ENCODE assay signal across 12 cellular contexts in genomic region chr2:158999458-158999857, GRCh38. TPM values are rescaled to one million over a fixed set of nuclear protein-coding genes. Genes with fewer than 3 reads are reported as not detected.
A peak's percentile ranks its signal among the peaks of the same experiment; 100 is the strongest.
DNase-seq lines count a peak whose midpoint lies in the region; ATAC-seq, FAIRE-seq and TF ChIP-seq lines count a peak whose summit lies in the region.
"Had no signal": no experiment of that assay in that cellular context is flagged by ENCODE, and none has a peak within 500 bp of the region (broad histone marks: within the 10 kb centered on the region; RNA-seq: fewer than 3 reads in every experiment).

No MANE protein-coding gene starts in this region.

- peak overlapping the region; percentile 91 for H3K4me2 ChIP-seq in endothelial cell of umbilical vein (ENCODE audit: insufficient read depth, low read length)

- H3K4me3 ChIP-seq in endothelial cell of umbilical vein (replicated peaks in 1 of 3; ENCODE audit: insufficient read depth in 1 of 3, low read depth in 1 of 3, low read length in 3 of 3), result peak overlapping the region in 1 of 3 experiments; percentile 42
- H3K4me3 ChIP-seq: spleen had no signal

- dilution Hi-C loops in endothelial cell of umbilical vein (cut with MboI; ENCODE audit: extremely low pct_ligation_motif_present, low sequenced_read_pairs), result no loop called here

- H2AFZ ChIP-seq in endothelial cell of umbilical vein (ENCODE audit: low read depth, low read length), result no peak overlapping the region

- peak; percentile 31 for FAIRE-seq in endothelial cell of umbilical vein (lab: Jason Lieb, UNC)

- peak; percentile 21 for DNase-seq in GM03348 (ENCODE audit: low spot score)
- peak; percentile 80 for DNase-seq in RPMI7951 (ENCODE audit: low read depth)
- DNase-seq in endothelial cell of umbilical vein (ENCODE audit: low read depth, low spot score), result peak; percentile 81
- peak; percentile 82 for DNase-seq in pons (ENCODE audit: low spot score)
- DNase-seq in NCI-H1048 (lab: John Stamatoyannopoulos, UW), result no peak
- DNase-seq: glutamatergic neuron, RPMI8226, spleen had no signal

- H3K4me1 ChIP-seq in endothelial cell of umbilical vein (ENCODE audit: control insufficient read depth, extremely low read depth, insufficient read depth, low read length), result peaks cover 41% of the 10 kb centered on the region

- CTCF ChIA-PET in endothelial cell of umbilical vein (lab: Charles Lee), result interaction anchor here (0.9 to 4.6 kb wide), 8 partner anchors 9 to 119 kb away, joined by 6 to 53 read pairs (median 10); no protein-coding TSS in a partner anchor

- POLR2A ChIA-PET in endothelial cell of umbilical vein (lab: Charles Lee), result interaction anchor here (0.6 to 1.0 kb wide), 2 partner anchors 74 to 94 kb away, joined by 3 to 4 read pairs; no protein-coding TSS in a partner anchor

- peaks cover 5% of the 10 kb centered on the region for H4K20me1 ChIP-seq in endothelial cell of umbilical vein (replicated peaks; ENCODE audit: control insufficient read depth, extremely low read depth, insufficient read depth, low read length)

- H3K79me2 ChIP-seq in endothelial cell of umbilical vein (ENCODE audit: control insufficient read depth, insufficient read depth, low read length), result peaks cover 75% of the 10 kb centered on the region

- no peaks in the 10 kb centered on the region for H3K9me1 ChIP-seq in endothelial cell of umbilical vein (replicated peaks; ENCODE audit: control insufficient read depth, extremely low read depth, insufficient read depth, low read length)

- peak overlapping the region; percentile 51 for H3K9ac ChIP-seq in endothelial cell of umbilical vein (replicated peaks; ENCODE audit: extremely low read depth, insufficient read depth, low read length)

- H3K9me3 ChIP-seq in endothelial cell of umbilical vein (replicated peaks; ENCODE audit: control insufficient read depth, insufficient read depth, low read length), result no peaks in the 10 kb centered on the region

- intact Hi-C loops in endothelial cell of umbilical vein (cut with micrococcal nuclease), result loop anchor here (1.0 to 2.0 kb wide), 3 partner anchors 31 to 65 kb away; no protein-coding TSS in a partner anchor

- ATAC-seq in GM21447 (IDR thresholded peaks at IDR 0.05; ENCODE audit: unreplicated experiment) (no peak), HG02571 (IDR thresholded peaks at IDR 0.05; ENCODE audit: unreplicated experiment) (no peak), HG03342 (IDR thresholded peaks at IDR 0.05; ENCODE audit: unreplicated experiment) (no peak)
- ATAC-seq: stimulated activated memory B cell treated with anti-CD40 and anti-IgM and Interleukin-4, amounts not matched to agents 10 μg/mL and 1 μg/mL and 100 μg/mL, for 72 hours had no signal

- no peaks in the 10 kb centered on the region for H3K27me3 ChIP-seq in endothelial cell of umbilical vein (ENCODE audit: control insufficient read depth in 2 of 2, insufficient read depth in 2 of 2, low read length in 2 of 2)
- H3K27me3 ChIP-seq: spleen had no signal

- BruUV-seq in endothelial cell of umbilical vein (replicated peaks; lab: Mats Ljungman, UMichigan), result TSS peak; percentile 56

- TF ChIP-seq CTCF in endothelial cell of umbilical vein (IDR thresholded peaks at IDR 0.05; ENCODE audit: extremely low read depth in 1 of 2, insufficient read depth in 1 of 2, low read depth in 1 of 2, low read length in 2 of 2), result no peak

- peaks cover 0 to 22% of the 10 kb centered on the region in 2 experiments for H3K36me3 ChIP-seq in endothelial cell of umbilical vein (ENCODE audit: control insufficient read depth in 2 of 2, extremely low read depth in 1 of 2, insufficient read depth in 2 of 2, low read length in 2 of 2)

- H3K27ac ChIP-seq in endothelial cell of umbilical vein (ENCODE audit: insufficient read depth, low read depth, low read length), result peak overlapping the region; percentile 87

- no peak for TF ChIP-seq POLR2A in endothelial cell of umbilical vein (IDR thresholded peaks at IDR 0.05; ENCODE audit: low read depth, low read length)

TF ChIP-seq in endothelial cell of umbilical vein, 7 proteins besides CTCF, POLR2A, EP300 and RAD21:
- no peak for TF ChIP-seq GATA2 (IDR thresholded peaks at IDR 0.05; ENCODE audit: insufficient read depth, insufficient read length, low read depth, low read length)
- peak; percentile 34 for TF ChIP-seq FOS (IDR thresholded peaks at IDR 0.05; ENCODE audit: borderline replicate concordance, insufficient read depth, low read length)

RNA-seq across cellular contexts. Expression of gene TANC1, which starts 31.0 kb away (rescaled TPM):
- 19.3 and 24.4 TPM in 2 replicates for total RNA-seq in RPMI7951 (2014; rRNA removed; shearing (Covaris generic))
- 86.3 and 99.4 TPM in 2 replicates for total RNA-seq in endothelial cell of umbilical vein
- polyA plus RNA-seq in endothelial cell of umbilical vein, result 52.2 and 58.9 TPM in 2 replicates
- polyA plus RNA-seq in endothelial cell of umbilical vein (2011; cell fraction: cytosol; rRNA removed), result 38.4 and 43.3 TPM in 2 replicates
- 342 and 357 TPM in 2 replicates for polyA plus RNA-seq in endothelial cell of umbilical vein (2011; cell fraction: nucleus; rRNA removed)
- polyA plus RNA-seq in endothelial cell of umbilical vein (2012), result 36.0 and 42.9 TPM in 2 replicates
- polyA minus RNA-seq in endothelial cell of umbilical vein, result 200 and 209 TPM in 2 replicates
- polyA minus RNA-seq in endothelial cell of umbilical vein (2011; cell fraction: cytosol; rRNA and poly(A)+ RNA removed), result 28.9 TPM
- 300 and 392 TPM in 2 replicates for polyA minus RNA-seq in endothelial cell of umbilical vein (2011; cell fraction: nucleus; rRNA and poly(A)+ RNA removed)
